In genomic region chr12:49767333-49767732, GRCh38 we compare ENCODE assay signal across 1 cellular context.
TF ChIP-seq lines count a peak whose summit lies in the region.

No MANE protein-coding gene starts in this region.

TF ChIP-seq in GM23338, 12 proteins besides CTCF, POLR2A, EP300 and RAD21 (continued from another document):
- TF ChIP-seq ZNF462 (CRISPR knock-in tag; IDR thresholded peaks at IDR 0.05) = peak; percentile 72; the same call in 1 of the 2 replicates
